Comparison of ENCODE assay signal across 8 cellular contexts in the genomic region with DNA sequence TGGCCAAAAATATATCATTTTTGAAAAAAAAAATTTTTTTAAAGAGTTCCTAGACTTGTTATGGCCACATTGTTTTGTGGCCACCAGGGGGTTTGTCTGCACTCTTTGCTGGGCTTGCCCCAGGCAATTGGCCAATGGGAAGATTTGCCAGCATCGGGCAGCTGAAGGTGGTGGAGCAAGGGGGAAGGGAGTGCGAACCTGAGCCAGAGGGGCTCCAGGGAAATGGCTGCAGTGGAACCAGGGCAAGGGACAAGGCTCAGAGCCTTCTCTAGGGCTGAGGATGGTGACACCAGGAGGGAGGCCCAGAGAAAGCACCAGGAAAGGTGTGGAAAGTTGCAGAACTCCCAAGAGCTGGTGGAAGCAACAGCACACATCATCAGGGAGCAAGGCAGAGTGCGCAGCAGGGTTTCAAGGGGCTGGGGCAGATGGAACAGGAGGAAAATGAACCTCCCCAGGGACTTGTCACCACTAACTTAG. TPM values are rescaled to one million over a fixed set of nuclear protein-coding genes. Genes with fewer than 3 reads are reported as not detected.
DNase-seq lines count a peak whose midpoint lies in the region; ATAC-seq, FAIRE-seq and TF ChIP-seq lines count a peak whose summit lies in the region.

No MANE protein-coding gene starts in this region.

- H3K4me1 Mint-ChIP-seq in activated naive CD4-positive, alpha-beta T cell treated with anti-CD3 and anti-CD28 coated beads for 36 hours (ENCODE audit: low read depth), result peaks cover 9% of the 10 kb centered on the region
- peaks cover 14% of the 10 kb centered on the region for H3K4me1 Mint-ChIP-seq in activated T-cell treated with anti-CD3 and anti-CD28 coated beads, Interleukin-2, amount 50 U/mL, for 24 hours (ENCODE audit: low read depth)
- peaks cover 8% of the 10 kb centered on the region for H3K4me1 Mint-ChIP-seq in activated T-helper 17 cell treated with anti-CD3 and anti-CD28 coated beads, Interleukin-2, amount 50 U/mL, for 72 hours

- H3K36me3 Mint-ChIP-seq in activated naive CD4-positive, alpha-beta T cell treated with anti-CD3 and anti-CD28 coated beads for 36 hours (ENCODE audit: low read depth), result no peaks in the 10 kb centered on the region
- no peaks in the 10 kb centered on the region for H3K36me3 Mint-ChIP-seq in activated T-cell treated with anti-CD3 and anti-CD28 coated beads, Interleukin-2, amount 50 U/mL, for 24 hours (ENCODE audit: low read depth)
- no peaks in the 10 kb centered on the region for H3K36me3 Mint-ChIP-seq in activated T-helper 17 cell treated with anti-CD3 and anti-CD28 coated beads, Interleukin-2, amount 50 U/mL, for 72 hours (ENCODE audit: low read depth)

- peak; percentile 14 for DNase-seq in activated naive CD4-positive, alpha-beta T cell treated with anti-CD3 and anti-CD28 coated beads for 36 hours
- no peak for DNase-seq in activated naive CD4-positive, alpha-beta T cell treated with anti-CD3 and anti-CD28 coated beads, Interleukin-2, amount 50 U/mL, for 16 hours
- DNase-seq in erythroblast (lab: John Stamatoyannopoulos, UW), result peak; percentile 22 to 36
- DNase-seq in pancreas, result peak; percentile 67 to 83 (median 76)
- no peak for DNase-seq in activated T-cell treated with anti-CD3 and anti-CD28 coated beads, Interleukin-2, amount 50 U/mL, for 24 hours

- no peak overlapping the region for H3K27ac Mint-ChIP-seq in activated naive CD4-positive, alpha-beta T cell treated with anti-CD3 and anti-CD28 coated beads for 36 hours
- H3K27ac Mint-ChIP-seq in activated T-cell treated with anti-CD3 and anti-CD28 coated beads, Interleukin-2, amount 50 U/mL, for 24 hours, result no peak overlapping the region
- H3K27ac Mint-ChIP-seq in activated T-helper 17 cell treated with anti-CD3 and anti-CD28 coated beads, Interleukin-2, amount 50 U/mL, for 72 hours, result no peak overlapping the region

- H2AFZ ChIP-seq in OCI-LY3 (ENCODE audit: low read depth, low read length), result 0 out of 2 replicates have a peak overlapping the region, but pooled peaks have one; percentile 14

- CTCF ChIA-PET in activated naive CD4-positive, alpha-beta T cell treated with anti-CD3 and anti-CD28 coated beads for 36 hours (lab: Charles Lee), result interaction anchor here (0.7 kb wide), 1 partner anchor 145 kb away, joined by 3 read pairs; no protein-coding TSS in a partner anchor

- intact Hi-C loops in activated naive CD4-positive, alpha-beta T cell treated with anti-CD3 and anti-CD28 coated beads for 36 hours (cut with micrococcal nuclease), result no loop called here
- intact Hi-C loops in pancreas (cut with DNase I), result no loop called here

- TF ChIP-seq CTCF in OCI-LY3 (IDR thresholded peaks at IDR 0.05; ENCODE audit: low read depth, low read length), result peak; percentile 56
- TF ChIP-seq CTCF in pancreas (IDR thresholded peaks at IDR 0.05), result peak; percentile 47 to 51 (median 50)

- no peak for TF ChIP-seq POLR2A in erythroblast (IDR thresholded peaks at IDR 0.05; ENCODE audit: low read length)

- H3K4me1 ChIP-seq in OCI-LY3 (ENCODE audit: low read length) (peaks cover 70% of the 10 kb centered on the region), pancreas (no peaks in the 10 kb centered on the region)

- no peak overlapping the region for H3K27ac ChIP-seq in OCI-LY3 (ENCODE audit: low read length)
- H3K27ac ChIP-seq in pancreas, result no peak overlapping the region

- no peaks in the 10 kb centered on the region for H4K20me1 ChIP-seq in OCI-LY3 (ENCODE audit: insufficient read depth, low read length)

- H3K4me3 Mint-ChIP-seq in activated naive CD4-positive, alpha-beta T cell treated with anti-CD3 and anti-CD28 coated beads for 36 hours, result no peak overlapping the region
- no peak overlapping the region for H3K4me3 Mint-ChIP-seq in activated T-cell treated with anti-CD3 and anti-CD28 coated beads, Interleukin-2, amount 50 U/mL, for 24 hours
- no peak overlapping the region for H3K4me3 Mint-ChIP-seq in activated T-helper 17 cell treated with anti-CD3 and anti-CD28 coated beads, Interleukin-2, amount 50 U/mL, for 72 hours

- H3K9me3 Mint-ChIP-seq in activated naive CD4-positive, alpha-beta T cell treated with anti-CD3 and anti-CD28 coated beads for 36 hours, result no peaks in the 10 kb centered on the region
- H3K9me3 Mint-ChIP-seq in activated T-cell treated with anti-CD3 and anti-CD28 coated beads, Interleukin-2, amount 50 U/mL, for 24 hours, result no peaks in the 10 kb centered on the region
- H3K9me3 Mint-ChIP-seq in activated T-helper 17 cell treated with anti-CD3 and anti-CD28 coated beads, Interleukin-2, amount 50 U/mL, for 72 hours, result peaks cover 4% of the 10 kb centered on the region

- 24 to 28% methylated on average over 3 of the region's 3 CpGs for WGBS in pancreas, 2 donors

- FAIRE-seq in pancreas (lab: Jason Lieb, UNC), result no peak

- H3K27me3 ChIP-seq in OCI-LY3 (ENCODE audit: low read depth, low read length) (no peaks in the 10 kb centered on the region), pancreas (no peaks in the 10 kb centered on the region)

- peak overlapping the region; percentile 6; the same call in 1 of the 2 replicates for H3K9ac ChIP-seq in OCI-LY3 (ENCODE audit: low read length)

- H3K79me2 ChIP-seq in OCI-LY3 (ENCODE audit: low read length), result no peaks in the 10 kb centered on the region

- H3K27me3 Mint-ChIP-seq in activated naive CD4-positive, alpha-beta T cell treated with anti-CD3 and anti-CD28 coated beads for 36 hours (ENCODE audit: low read depth), result no peaks in the 10 kb centered on the region
- no peaks in the 10 kb centered on the region for H3K27me3 Mint-ChIP-seq in activated T-cell treated with anti-CD3 and anti-CD28 coated beads, Interleukin-2, amount 50 U/mL, for 24 hours
- no peaks in the 10 kb centered on the region for H3K27me3 Mint-ChIP-seq in activated T-helper 17 cell treated with anti-CD3 and anti-CD28 coated beads, Interleukin-2, amount 50 U/mL, for 72 hours

- H3K36me3 ChIP-seq in OCI-LY3 (replicated peaks; ENCODE audit: low read depth, low read length), result no peaks in the 10 kb centered on the region
- H3K36me3 ChIP-seq in pancreas, result no peaks in the 10 kb centered on the region

- peak overlapping the region; percentile 32 for H3K4me2 ChIP-seq in OCI-LY3 (ENCODE audit: low read length)

- ATAC-seq in pancreas, result peak; percentile 80 to 95 (median 92)
- ATAC-seq in GM18867 (IDR thresholded peaks at IDR 0.05; ENCODE audit: unreplicated experiment), result no peak
- ATAC-seq in activated T-helper 17 cell treated with anti-CD3 and anti-CD28 coated beads, Interleukin-2, amount 50 U/mL, for 72 hours (replicated peaks), result no peak

- H3K4me3 ChIP-seq in OCI-LY3 (ENCODE audit: low read length), result no peak overlapping the region
- H3K4me3 ChIP-seq in pancreas, result no peak overlapping the region

- H3K9me3 ChIP-seq in OCI-LY3 (ENCODE audit: insufficient read depth, low read length) (no peaks in the 10 kb centered on the region), pancreas (no peaks in the 10 kb centered on the region)

RNA-seq across cellular contexts. Expression of gene CMIP, which starts 15.5 kb away (rescaled TPM):
- total RNA-seq in activated naive CD4-positive, alpha-beta T cell treated with anti-CD3 and anti-CD28 coated beads for 36 hours, result 10 to 100 TPM; 28.6 to 28.8 TPM
- total RNA-seq in pancreas, result 10 to 100 TPM; 17.7 to 37.0 (median 23.1) TPM
- 10 to 100 TPM in 1 of 2 donors, 1 to 10 TPM in 1; 9.7 to 20.2 TPM for polyA plus RNA-seq in pancreas
- 10 to 100 TPM; 28.5 to 57.5 TPM for total RNA-seq in activated T-helper 17 cell treated with anti-CD3 and anti-CD28 coated beads, Interleukin-2, amount 50 U/mL, for 72 hours

Comparison
In these comparisons a context has a peak if more than half of its experiments do, and no peak if none do; other contexts are left out.
1. DNase-seq: peak in activated naive CD4-positive, alpha-beta T cell treated with anti-CD3 and anti-CD28 coated beads for 36 hours (single experiment), erythroblast (2 of 2) and pancreas (6 of 6); none in activated naive CD4-positive, alpha-beta T cell treated with anti-CD3 and anti-CD28 coated beads, Interleukin-2, amount 50 U/mL, for 16 hours (single experiment) and activated T-cell treated with anti-CD3 and anti-CD28 coated beads, Interleukin-2, amount 50 U/mL, for 24 hours (single experiment).
2. ATAC-seq: peak in pancreas (4 of 4); none in GM18867 (single experiment) and activated T-helper 17 cell treated with anti-CD3 and anti-CD28 coated beads, Interleukin-2, amount 50 U/mL, for 72 hours (single experiment).